8 cellular contexts compared by ENCODE assay signal in the genomic region with DNA sequence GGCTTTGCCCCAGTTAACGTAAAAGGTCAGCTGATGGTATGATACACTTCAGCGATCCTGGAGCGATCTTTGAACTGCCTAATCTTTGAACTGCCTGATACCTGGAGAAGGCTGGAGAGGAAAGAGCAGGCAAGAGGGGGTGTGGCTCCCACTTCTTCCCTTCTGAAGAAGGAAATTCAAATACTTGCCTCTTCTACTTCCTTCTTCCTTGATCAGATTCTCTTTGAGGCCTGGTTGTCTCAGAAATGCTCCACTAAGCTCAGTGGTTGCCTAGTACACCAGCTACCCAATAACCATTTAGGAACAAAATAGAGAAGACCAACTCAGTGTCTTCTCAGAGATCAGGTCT. TPM values are rescaled to one million over a fixed set of nuclear protein-coding genes. Genes with fewer than 3 reads are reported as not detected.
DNase-seq lines count a peak whose midpoint lies in the region; ATAC-seq, FAIRE-seq and TF ChIP-seq lines count a peak whose summit lies in the region.

No MANE protein-coding gene starts in this region.

- peak overlapping the region; percentile 63 for H3K4me3 ChIP-seq in WI38 (ENCODE audit: low read depth, low read length)
- peak overlapping the region; percentile 46 for H3K4me3 ChIP-seq in cardiac muscle cell
- H3K4me3 ChIP-seq in prostate gland, result peak overlapping the region; percentile 30 to 41

- intact Hi-C loops in prostate gland (cut with DNase I), result loop anchor here (2.0 to 10.0 kb wide), 2 partner anchors 58 to 64 kb away; a partner anchor contains a TSS

- 56% methylated on average over 3 of the region's 3 CpGs for WGBS in prostate gland

- TF ChIP-seq CTCF in WI38 (IDR thresholded peaks at IDR 0.05; ENCODE audit: low read depth, low read length), result no peak
- TF ChIP-seq CTCF in cardiac muscle cell (IDR thresholded peaks at IDR 0.05; ENCODE audit: low read depth, low read length), result no peak
- TF ChIP-seq CTCF in prostate gland (IDR thresholded peaks at IDR 0.05), result no peak

- peak; percentile 10 for ATAC-seq in HG03064 (IDR thresholded peaks at IDR 0.05; ENCODE audit: low read depth, unreplicated experiment)

- H3K4me1 ChIP-seq in cardiac muscle cell (ENCODE audit: low read depth) (peaks cover 14% of the 10 kb centered on the region), prostate gland (replicated peaks) (no peaks in the 10 kb centered on the region)

- no peak for DNase-seq in GM12892 (ENCODE audit: insufficient read length)
- DNase-seq in cardiac muscle cell (ENCODE audit: low read depth in 1 of 2, low spot score in 1 of 2), result peak; percentile 8 to 21
- no peak for DNase-seq in prostate gland (ENCODE audit: low spot score)
- no peak for DNase-seq in H4 (ENCODE audit: low spot score)
- no peak for DNase-seq in SHP77 treated with DMSO at 0.1 percent for 48 hours (lab: John Stamatoyannopoulos, UW)
- DNase-seq in stimulated activated CD4-positive, alpha-beta T cell treated with anti-CD3 and anti-CD28 coated beads, Interleukin-4, amount 100 ng/mL, for 1 hour, result no peak

- H3K36me3 ChIP-seq in cardiac muscle cell (no peaks in the 10 kb centered on the region), prostate gland (no peaks in the 10 kb centered on the region)

- TF ChIP-seq POLR2A in GM12892 (IDR thresholded peaks at IDR 0.05; ENCODE audit: low read depth, low read length), result no peak
- no peak for TF ChIP-seq POLR2A in prostate gland (IDR thresholded peaks at IDR 0.05)

- peak; percentile 14 for FAIRE-seq in GM12892 (lab: Jason Lieb, UNC)

- H3K27ac ChIP-seq in cardiac muscle cell, result peak overlapping the region; percentile 83
- H3K27ac ChIP-seq in prostate gland, result peak overlapping the region; percentile 49 to 60

- H3K27me3 ChIP-seq in cardiac muscle cell, result no peaks in the 10 kb centered on the region
- no peaks in the 10 kb centered on the region for H3K27me3 ChIP-seq in prostate gland (replicated peaks; ENCODE audit: insufficient read depth)

- H3K9me3 ChIP-seq in cardiac muscle cell (ENCODE audit: low read depth), result no peaks in the 10 kb centered on the region
- no peaks in the 10 kb centered on the region for H3K9me3 ChIP-seq in prostate gland

RNA-seq across cellular contexts. Expression of a gene that starts 0.6 kb away (rescaled TPM):
- polyA plus RNA-seq in GM12892 (2012; ENCODE audit: missing spikeins), result 12.1 TPM
- total RNA-seq in cardiac muscle cell, result 46.0 and 60.9 TPM in 2 replicates
- polyA plus RNA-seq in cardiac muscle cell, result 47.4 and 50.4 TPM in 2 replicates
- 10 to 100 TPM in 1 of 2 donors, 1 to 10 TPM in 1; 5.6 to 22.3 TPM for total RNA-seq in prostate gland
- not detected in 2 replicates for total RNA-seq in H4 (2014; rRNA removed; shearing (Covaris generic))

Comparison
In these comparisons a context has a peak if more than half of its experiments do, and no peak if none do; other contexts are left out.
1. DNase-seq: peak in cardiac muscle cell (2 of 2); none in GM12892 (single experiment), prostate gland (single experiment), H4 (single experiment), SHP77 treated with DMSO at 0.1 percent for 48 hours (single experiment) and stimulated activated CD4-positive, alpha-beta T cell treated with anti-CD3 and anti-CD28 coated beads, Interleukin-4, amount 100 ng/mL, for 1 hour (single experiment).
2. Peak in every context shown above with its lines, with median percentiles within 50 percentile points of each other: H3K4me3 ChIP-seq.